ENCODE assay signal across 18 cellular contexts in genomic region chr6:47094351-47094925, GRCh38. TPM values are rescaled to one million over a fixed set of nuclear protein-coding genes. Genes with fewer than 3 reads are reported as not detected.
DNase-seq lines count a peak whose midpoint lies in the region; ATAC-seq and TF ChIP-seq lines count a peak whose summit lies in the region.
"Had no signal": no experiment of that assay in that cellular context is flagged by ENCODE, and none has a peak within 500 bp of the region (broad histone marks: within the 10 kb centered on the region; RNA-seq: fewer than 3 reads in every experiment).

No MANE protein-coding gene starts in this region.

- no peak overlapping the region for H3K27ac ChIP-seq in RWPE2 (ENCODE audit: poor library complexity, severe bottlenecking)
- H3K27ac ChIP-seq: gastroesophageal sphincter, ovary had no signal

- ATAC-seq in RWPE2 (ENCODE audit: low read depth), result peak; percentile 84
- no peak for ATAC-seq in GM21529 (IDR thresholded peaks at IDR 0.05; ENCODE audit: unreplicated experiment)
- no peak for ATAC-seq in activated CD8-positive, alpha-beta T cell treated with anti-CD3 and anti-CD28 coated beads, Interleukin-2, amount 10 ng/mL, durations not matched to agents 7 days and 5 days
- ATAC-seq: gastroesophageal sphincter; stimulated activated effector memory CD8-positive, alpha-beta T cell treated with anti-CD3 and anti-CD28 coated beads, Interleukin-12 subunit alpha, Interleukin-12 subunit beta, amount 100 ng/mL, for 72 hours had no signal

- no peak overlapping the region for H3K4me3 ChIP-seq in RWPE2 (ENCODE audit: severe bottlenecking)
- no peak overlapping the region for H3K4me3 ChIP-seq in epithelial cell of proximal tubule (ENCODE audit: low read depth, low read length)
- H3K4me3 ChIP-seq: gastroesophageal sphincter, lung, ovary had no signal

- H3K4me3 Mint-ChIP-seq in nephron, result no peak overlapping the region
- H3K4me3 Mint-ChIP-seq in nephron progenitor cell, result no peak overlapping the region
- H3K4me3 Mint-ChIP-seq in activated CD8-positive, alpha-beta T cell treated with anti-CD3 and anti-CD28 coated beads, Interleukin-2, amount 10 ng/mL, durations not matched to agents 7 days and 5 days, result no peak overlapping the region
- H3K4me3 Mint-ChIP-seq: activated naive CD8-positive, alpha-beta T cell treated with anti-CD3 and anti-CD28 coated beads for 36 hours; dendritic cell treated with granulocyte-macrophage colony-stimulating factor and Interleukin-4, amounts not matched to agents 40 ng/mL and 50 ng/mL, for 4 days; stimulated activated effector memory CD8-positive, alpha-beta T cell treated with anti-CD3 and anti-CD28 coated beads, Interleukin-12 subunit alpha, Interleukin-12 subunit beta, amount 100 ng/mL, for 72 hours had no signal

- no peaks in the 10 kb centered on the region for H3K36me3 Mint-ChIP-seq in nephron (ENCODE audit: low read depth)
- H3K36me3 Mint-ChIP-seq in nephron progenitor cell (ENCODE audit: low read depth), result no peaks in the 10 kb centered on the region
- H3K36me3 Mint-ChIP-seq in activated CD8-positive, alpha-beta T cell treated with anti-CD3 and anti-CD28 coated beads, Interleukin-2, amount 10 ng/mL, durations not matched to agents 7 days and 5 days (ENCODE audit: low read depth), result no peaks in the 10 kb centered on the region
- H3K36me3 Mint-ChIP-seq: activated naive CD8-positive, alpha-beta T cell treated with anti-CD3 and anti-CD28 coated beads for 36 hours; stimulated activated effector memory CD8-positive, alpha-beta T cell treated with anti-CD3 and anti-CD28 coated beads, Interleukin-12 subunit alpha, Interleukin-12 subunit beta, amount 100 ng/mL, for 72 hours had no signal

- no peaks in the 10 kb centered on the region for H3K27me3 ChIP-seq in RWPE2 (ENCODE audit: insufficient read depth, poor library complexity, severe bottlenecking)
- H3K27me3 ChIP-seq: gastroesophageal sphincter, ovary had no signal

- no peaks in the 10 kb centered on the region for H3K36me3 ChIP-seq in RWPE2 (ENCODE audit: low read depth)
- H3K36me3 ChIP-seq: gastroesophageal sphincter, ovary had no signal

- peaks cover 27% of the 10 kb centered on the region for H3K4me1 ChIP-seq in RWPE2 (ENCODE audit: insufficient read depth, poor library complexity, severe bottlenecking)

- H3K27me3 Mint-ChIP-seq in nephron (ENCODE audit: low read depth), result peaks cover 9% of the 10 kb centered on the region
- H3K27me3 Mint-ChIP-seq in nephron progenitor cell (ENCODE audit: low read depth, poor library complexity), result peaks cover 5% of the 10 kb centered on the region
- peaks cover 2% of the 10 kb centered on the region for H3K27me3 Mint-ChIP-seq in activated CD8-positive, alpha-beta T cell treated with anti-CD3 and anti-CD28 coated beads, Interleukin-2, amount 10 ng/mL, durations not matched to agents 7 days and 5 days (ENCODE audit: low read depth)

- DNase-seq in RWPE2 (ENCODE audit: low spot score) (no peak), epithelial cell of proximal tubule (ENCODE audit: low read depth) (no peak), nephron progenitor cell (no peak)
- no peak for DNase-seq in NK-92 treated with Interleukin-12 subunit alpha and Interleukin-12 subunit beta, amount 100 ng/mL, for 24 hours (lab: John Stamatoyannopoulos, UW)
- DNase-seq in activated CD8-positive, alpha-beta T cell treated with anti-CD3 and anti-CD28 coated beads, Interleukin-2, amount 10 ng/mL, durations not matched to agents 7 days and 5 days, result no peak
- DNase-seq: activated CD8-positive, alpha-beta memory T cell treated with anti-CD3 and anti-CD28 coated beads, Interleukin-2, amount 50 U/mL, for 4 hours; activated naive CD8-positive, alpha-beta T cell treated with anti-CD3 and anti-CD28 coated beads for 36 hours; NCI-H446; ovary; SHP77; stimulated activated CD4-positive, alpha-beta T cell treated with anti-CD3 and anti-CD28 coated beads, Interleukin-2, amount 100 ng/mL, for 24 hours had no signal

- POLR2A ChIA-PET in activated CD8-positive, alpha-beta T cell treated with anti-CD3 and anti-CD28 coated beads, Interleukin-2, amount 10 ng/mL, durations not matched to agents 7 days and 5 days (lab: Charles Lee), result no interaction called here

- H3K4me1 Mint-ChIP-seq in nephron (peaks cover 25% of the 10 kb centered on the region), nephron progenitor cell (peaks cover 26% of the 10 kb centered on the region)
- peaks cover 7% of the 10 kb centered on the region for H3K4me1 Mint-ChIP-seq in activated CD8-positive, alpha-beta T cell treated with anti-CD3 and anti-CD28 coated beads, Interleukin-2, amount 10 ng/mL, durations not matched to agents 7 days and 5 days (ENCODE audit: low read depth)
- H3K4me1 Mint-ChIP-seq: activated naive CD8-positive, alpha-beta T cell treated with anti-CD3 and anti-CD28 coated beads for 36 hours; stimulated activated effector memory CD8-positive, alpha-beta T cell treated with anti-CD3 and anti-CD28 coated beads, Interleukin-12 subunit alpha, Interleukin-12 subunit beta, amount 100 ng/mL, for 72 hours had no signal

- CTCF ChIA-PET in activated CD8-positive, alpha-beta T cell treated with anti-CD3 and anti-CD28 coated beads, Interleukin-2, amount 10 ng/mL, durations not matched to agents 7 days and 5 days (lab: Charles Lee), result no interaction called here

- H3K9me3 Mint-ChIP-seq in nephron, result peaks cover 2% of the 10 kb centered on the region
- H3K9me3 Mint-ChIP-seq in nephron progenitor cell, result no peaks in the 10 kb centered on the region
- H3K9me3 Mint-ChIP-seq in activated CD8-positive, alpha-beta T cell treated with anti-CD3 and anti-CD28 coated beads, Interleukin-2, amount 10 ng/mL, durations not matched to agents 7 days and 5 days (ENCODE audit: insufficient read depth), result no peaks in the 10 kb centered on the region
- H3K9me3 Mint-ChIP-seq: activated naive CD8-positive, alpha-beta T cell treated with anti-CD3 and anti-CD28 coated beads for 36 hours; dendritic cell treated with granulocyte-macrophage colony-stimulating factor and Interleukin-4, amounts not matched to agents 40 ng/mL and 50 ng/mL, for 4 days had no signal

- H3K27ac Mint-ChIP-seq in nephron (peak overlapping the region in 2 of 3 experiments; percentile 23 to 65), nephron progenitor cell (no peak overlapping the region)
- no peak overlapping the region for H3K27ac Mint-ChIP-seq in activated CD8-positive, alpha-beta T cell treated with anti-CD3 and anti-CD28 coated beads, Interleukin-2, amount 10 ng/mL, durations not matched to agents 7 days and 5 days
- H3K27ac Mint-ChIP-seq: activated naive CD8-positive, alpha-beta T cell treated with anti-CD3 and anti-CD28 coated beads for 36 hours; dendritic cell treated with granulocyte-macrophage colony-stimulating factor and Interleukin-4, amounts not matched to agents 40 ng/mL and 50 ng/mL, for 4 days; stimulated activated effector memory CD8-positive, alpha-beta T cell treated with anti-CD3 and anti-CD28 coated beads, Interleukin-12 subunit alpha, Interleukin-12 subunit beta, amount 100 ng/mL, for 72 hours had no signal

- TF ChIP-seq CTCF in GM12872 (IDR thresholded peaks at IDR 0.05; ENCODE audit: insufficient read depth, low read depth, low read length) (0 out of 3 replicates have a peak, but pooled peaks have one; percentile 5), RWPE2 (IDR thresholded peaks at IDR 0.05; ENCODE audit: poor library complexity, severe bottlenecking) (peak; percentile 52), epithelial cell of proximal tubule (conservative IDR thresholded peaks at IDR 0.05; ENCODE audit: low read depth, low read length) (peak; percentile 49), nephron (IDR thresholded peaks at IDR 0.05; ENCODE audit: unreplicated experiment in 3 of 3) (no peak), nephron progenitor cell (IDR thresholded peaks at IDR 0.05) (no peak)

- no peaks in the 10 kb centered on the region for H3K9me3 ChIP-seq in RWPE2 (ENCODE audit: severe bottlenecking)
- H3K9me3 ChIP-seq: gastroesophageal sphincter, ovary had no signal

RNA-seq across cellular contexts. Expression of gene ADGRF1, which starts 52.3 kb away (rescaled TPM):
- total RNA-seq in epithelial cell of proximal tubule, result 18.7 and 24.4 TPM in 2 replicates
- total RNA-seq in activated CD8-positive, alpha-beta T cell treated with anti-CD3 and anti-CD28 coated beads, Interleukin-2, amount 10 ng/mL, durations not matched to agents 7 days and 5 days, result not detected
- total RNA-seq: activated naive CD8-positive, alpha-beta T cell treated with anti-CD3 and anti-CD28 coated beads for 36 hours had no signal

Comparison
In these comparisons a context has a peak if more than half of its experiments do, and no peak if none do; other contexts are left out.
1. CTCF ChIP-seq: peak in GM12872 (single experiment), RWPE2 (single experiment) and epithelial cell of proximal tubule (single experiment); none in nephron (0 of 3) and nephron progenitor cell (single experiment).
2. H3K27ac Mint-ChIP-seq: peak in nephron (2 of 3); none in nephron progenitor cell (single experiment) and activated CD8-positive, alpha-beta T cell treated with anti-CD3 and anti-CD28 coated beads, Interleukin-2, amount 10 ng/mL, durations not matched to agents 7 days and 5 days (single experiment).
3. RNA of gene ADGRF1, which starts 52.3 kb away (total RNA-seq): 18.7 to 24.4 TPM in epithelial cell of proximal tubule; not detected in activated CD8-positive, alpha-beta T cell treated with anti-CD3 and anti-CD28 coated beads, Interleukin-2, amount 10 ng/mL, durations not matched to agents 7 days and 5 days; every median in the first group is over 10 times any median in the second.